28 cellular contexts compared by ENCODE assay signal in the genomic region with DNA sequence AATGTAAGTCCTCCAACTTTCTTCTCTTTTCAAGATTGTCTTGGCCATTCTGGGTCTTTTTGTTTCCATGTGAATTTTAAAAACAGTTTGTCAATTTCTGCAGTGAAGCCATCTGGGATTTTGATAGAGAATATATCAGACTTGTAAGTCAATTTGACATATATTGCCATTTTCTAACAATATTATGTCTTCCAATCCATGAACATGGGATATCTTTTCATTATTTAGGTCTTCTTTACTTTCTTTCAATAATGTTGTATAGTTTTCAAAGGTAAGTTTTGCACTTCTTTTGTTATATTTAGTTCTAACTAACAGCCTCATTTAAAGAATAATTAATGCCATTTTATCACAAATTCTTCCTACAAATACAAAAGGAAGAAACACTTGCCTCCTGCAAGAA.
A peak's percentile ranks its signal among the peaks of the same experiment; 100 is the strongest.
DNase-seq lines count a peak whose midpoint lies in the region; ATAC-seq, FAIRE-seq and TF ChIP-seq lines count a peak whose summit lies in the region.
"Had no signal": no experiment of that assay in that cellular context is flagged by ENCODE, and none has a peak within 500 bp of the region (broad histone marks: within the 10 kb centered on the region; RNA-seq: fewer than 3 reads in every experiment).

No MANE protein-coding gene starts in this region.

- no peaks in the 10 kb centered on the region for H3K4me1 ChIP-seq in HEK293 (ENCODE audit: control insufficient read depth, insufficient read depth, low read length)
- H3K4me1 ChIP-seq: A549, BE2C, Caco-2 had no signal

- CTCF ChIA-PET in HEK293 (lab: Yijun Ruan, JAX), result interaction anchor here (0.7 kb wide), 2 partner anchors 9 to 52 kb away, joined by 3 to 5 read pairs; no protein-coding TSS in a partner anchor

- ATAC-seq in HG03378 (IDR thresholded peaks at IDR 0.05; ENCODE audit: unreplicated experiment), result no peak
- ATAC-seq: A549; CD8-positive, alpha-beta T cell had no signal

- H3K36me3 ChIP-seq in HEK293 (ENCODE audit: control insufficient read depth in 2 of 2, insufficient read depth in 1 of 2, low read length in 2 of 2), result no peaks in the 10 kb centered on the region
- H3K36me3 ChIP-seq: BE2C; BLaER1; BLaER1 treated with 17β-estradiol and CSF1 and Interleukin-3, amounts not matched to agents 10 nM and 100 nM had no signal

- H3K27me3 ChIP-seq in dorsolateral prefrontal cortex, result peaks cover 0 to 4% (median 0%) of the 10 kb centered on the region in 45 donors
- H3K27me3 ChIP-seq: BE2C; BLaER1; BLaER1 treated with 17β-estradiol and CSF1 and Interleukin-3, amounts not matched to agents 10 nM and 100 nM had no signal

- no peak for DNase-seq in dorsolateral prefrontal cortex
- DNase-seq: 8988T; ACHN; AML-193; BE2C; C1 segment of cervical spinal cord; Caco-2; Calu3; CD4-positive, CD25-positive, alpha-beta regulatory T cell; CD8-positive, alpha-beta memory T cell; CD8-positive, alpha-beta T cell; COR-L47; DMS 273 treated with DMSO at 0.1 percent for 48 hours; DMS153; DMS53; DMS79; DMS79 treated with DMSO at 0.1 percent for 48 hours; DND-41; EL had no signal

- TF ChIP-seq CTCF in HEK293 (tag by site-specific recombination; IDR thresholded peaks at IDR 0.05) (no peak), dorsolateral prefrontal cortex (IDR thresholded peaks at IDR 0.05 in 54 of 56, conservative IDR thresholded peaks at IDR 0.05 in 2 of 56; ENCODE audit: low read depth in 1 of 56, partially characterized antibody in 56 of 56) (no peak)

- no peaks in the 10 kb centered on the region for H3K9me3 ChIP-seq in HEK293 (ENCODE audit: control insufficient read depth, insufficient read depth, low read depth, low read length)
- H3K9me3 ChIP-seq: BE2C had no signal

- H3K4me3 ChIP-seq in HEK293 (ENCODE audit: low read depth, low read length) (no peak overlapping the region), dorsolateral prefrontal cortex (no peak overlapping the region)
- H3K4me3 ChIP-seq: A549; BLaER1; BLaER1 treated with 17β-estradiol and CSF1 and Interleukin-3, amounts not matched to agents 10 nM and 100 nM had no signal

- POLR2A ChIA-PET in HEK293 (lab: Yijun Ruan, JAX), result no interaction called here

- intact Hi-C loops in dorsolateral prefrontal cortex (cut with DNase I), result no loop called here

- no peak overlapping the region for H3K27ac ChIP-seq in HEK293 (ENCODE audit: extremely low read depth, low read depth, low read length)
- H3K27ac ChIP-seq in dorsolateral prefrontal cortex, result no peak overlapping the region
- H3K27ac ChIP-seq: 22Rv1; A549; BLaER1; BLaER1 treated with 17β-estradiol and CSF1 and Interleukin-3, amounts not matched to agents 10 nM and 100 nM; C4-2B had no signal

- FAIRE-seq in TTC549 (lab: Jason Lieb, UNC), result peak; percentile 42
- FAIRE-seq: A204.1, A549 had no signal

TF ChIP-seq in HEK293, 187 proteins besides CTCF, POLR2A, EP300 and RAD21:
- no peak for TF ChIP-seq MEIS1 (CRISPR knock-in tag; IDR thresholded peaks at IDR 0.05; ENCODE audit: borderline replicate concordance)
- TF ChIP-seq ZNF155 (tag by site-specific recombination; IDR thresholded peaks at IDR 0.05), result no peak
- TF ChIP-seq ZNF302 (tag by site-specific recombination; IDR thresholded peaks at IDR 0.05; ENCODE audit: low read depth), result no peak
- peak; percentile 100 for TF ChIP-seq ZNF248 (tag by site-specific recombination; IDR thresholded peaks at IDR 0.05)
- TF ChIP-seq, protein P1, sequence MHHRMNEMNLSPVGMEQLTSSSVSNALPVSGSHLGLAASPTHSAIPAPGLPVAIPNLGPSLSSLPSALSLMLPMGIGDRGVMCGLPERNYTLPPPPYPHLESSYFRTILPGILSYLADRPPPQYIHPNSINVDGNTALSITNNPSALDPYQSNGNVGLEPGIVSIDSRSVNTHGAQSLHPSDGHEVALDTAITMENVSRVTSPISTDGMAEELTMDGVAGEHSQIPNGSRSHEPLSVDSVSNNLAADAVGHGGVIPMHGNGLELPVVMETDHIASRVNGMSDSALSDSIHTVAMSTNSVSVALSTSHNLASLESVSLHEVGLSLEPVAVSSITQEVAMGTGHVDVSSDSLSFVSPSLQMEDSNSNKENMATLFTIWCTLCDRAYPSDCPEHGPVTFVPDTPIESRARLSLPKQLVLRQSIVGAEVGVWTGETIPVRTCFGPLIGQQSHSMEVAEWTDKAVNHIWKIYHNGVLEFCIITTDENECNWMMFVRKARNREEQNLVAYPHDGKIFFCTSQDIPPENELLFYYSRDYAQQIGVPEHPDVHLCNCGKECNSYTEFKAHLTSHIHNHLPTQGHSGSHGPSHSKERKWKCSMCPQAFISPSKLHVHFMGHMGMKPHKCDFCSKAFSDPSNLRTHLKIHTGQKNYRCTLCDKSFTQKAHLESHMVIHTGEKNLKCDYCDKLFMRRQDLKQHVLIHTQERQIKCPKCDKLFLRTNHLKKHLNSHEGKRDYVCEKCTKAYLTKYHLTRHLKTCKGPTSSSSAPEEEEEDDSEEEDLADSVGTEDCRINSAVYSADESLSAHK (tag by site-specific recombination; IDR thresholded peaks at IDR 0.05), result no peak
TF ChIP-seq in HEK293: peak in this region for 1.
